22 cellular contexts compared by ENCODE assay signal in the genomic region with DNA sequence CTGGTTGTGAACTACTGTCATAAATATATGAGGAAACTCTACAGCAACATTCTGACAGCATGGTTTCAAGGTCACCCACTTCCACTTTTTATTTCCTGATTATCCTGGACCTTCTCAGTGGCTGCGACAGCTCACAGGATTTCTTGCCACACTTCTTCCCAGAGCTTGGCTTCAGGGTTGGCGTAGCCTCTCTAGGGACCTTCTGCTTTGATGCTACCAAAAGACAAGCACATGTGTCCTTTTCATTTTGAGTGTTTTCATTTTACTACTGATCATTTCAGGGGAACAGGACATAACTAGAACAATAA. TPM values are rescaled to one million over a fixed set of nuclear protein-coding genes. Genes with fewer than 3 reads are reported as not detected.
DNase-seq lines count a peak whose midpoint lies in the region; ATAC-seq and TF ChIP-seq lines count a peak whose summit lies in the region.
"Had no signal": no experiment of that assay in that cellular context is flagged by ENCODE, and none has a peak within 500 bp of the region (broad histone marks: within the 10 kb centered on the region; RNA-seq: fewer than 3 reads in every experiment).

No MANE protein-coding gene starts in this region.

- H3K4me3 ChIP-seq in BLaER1 (no peak overlapping the region), heart left ventricle (no peak overlapping the region), Peyer's patch (no peak overlapping the region)
- H3K4me3 ChIP-seq: adrenal gland, thoracic aorta had no signal

- H3K4me1 Mint-ChIP-seq in osteocyte (ENCODE audit: unreplicated experiment) = peaks cover 76% of the 10 kb centered on the region
- no peaks in the 10 kb centered on the region for H3K4me1 Mint-ChIP-seq in activated CD4-positive, alpha-beta T cell treated with anti-CD3 and anti-CD28 coated beads, Interleukin-2, amount 10 ng/mL, durations not matched to agents 7 days and 5 days
- H3K4me1 Mint-ChIP-seq: immature natural killer cell; naive thymus-derived CD8-positive, alpha-beta T cell; T-helper 17 cell had no signal

- intact Hi-C loops in heart left ventricle (cut with DNase I) = no loop called here

- ATAC-seq in heart left ventricle = no peak
- ATAC-seq: naive thymus-derived CD8-positive, alpha-beta T cell; T-helper 17 cell had no signal

- no peaks in the 10 kb centered on the region for H3K27me3 ChIP-seq in BLaER1
- H3K27me3 ChIP-seq in heart left ventricle = no peaks in the 10 kb centered on the region
- H3K27me3 ChIP-seq in Peyer's patch = no peaks in the 10 kb centered on the region
- H3K27me3 ChIP-seq: adrenal gland had no signal

- peaks cover 1% of the 10 kb centered on the region for H3K9me3 Mint-ChIP-seq in osteocyte (ENCODE audit: unreplicated experiment)
- H3K9me3 Mint-ChIP-seq in activated CD4-positive, alpha-beta T cell treated with anti-CD3 and anti-CD28 coated beads, Interleukin-2, amount 10 ng/mL, durations not matched to agents 7 days and 5 days = peaks cover 1% of the 10 kb centered on the region

- H3K9ac ChIP-seq in BLaER1 = no peak overlapping the region

- 60 to 74% (median 65%) methylated on average over 2 of the region's 2 CpGs for WGBS in heart left ventricle, 4 donors

- no peak overlapping the region for H3K4me3 Mint-ChIP-seq in osteocyte (ENCODE audit: unreplicated experiment)
- H3K4me3 Mint-ChIP-seq in activated CD4-positive, alpha-beta T cell treated with anti-CD3 and anti-CD28 coated beads, Interleukin-2, amount 10 ng/mL, durations not matched to agents 7 days and 5 days = no peak overlapping the region
- H3K4me3 Mint-ChIP-seq: immature natural killer cell; naive thymus-derived CD8-positive, alpha-beta T cell; T-helper 17 cell had no signal

- TF ChIP-seq POLR2A in heart left ventricle (IDR thresholded peaks at IDR 0.05) = no peak
- TF ChIP-seq POLR2A in Peyer's patch (IDR thresholded peaks at IDR 0.05) = no peak

- H3K4me1 ChIP-seq in BLaER1 (peaks cover 31% of the 10 kb centered on the region), heart left ventricle (peaks cover 0 to 26% (median 1%) of the 10 kb centered on the region in 12 donors), Peyer's patch (no peaks in the 10 kb centered on the region)
- H3K4me1 ChIP-seq: adrenal gland had no signal

- peaks cover 10% of the 10 kb centered on the region for H3K9me3 ChIP-seq in BLaER1
- H3K9me3 ChIP-seq in heart left ventricle = peaks cover 0 to 8% (median 5%) of the 10 kb centered on the region in 12 donors
- no peaks in the 10 kb centered on the region for H3K9me3 ChIP-seq in Peyer's patch
- H3K9me3 ChIP-seq: thoracic aorta had no signal

- peak overlapping the region; percentile 48 for H3K4me2 ChIP-seq in BLaER1

- H3K36me3 Mint-ChIP-seq in osteocyte (ENCODE audit: unreplicated experiment) = no peaks in the 10 kb centered on the region
- peaks cover under 1% of the 10 kb centered on the region for H3K36me3 Mint-ChIP-seq in activated CD4-positive, alpha-beta T cell treated with anti-CD3 and anti-CD28 coated beads, Interleukin-2, amount 10 ng/mL, durations not matched to agents 7 days and 5 days (ENCODE audit: low read depth)

- H3K36me3 ChIP-seq in BLaER1 (no peaks in the 10 kb centered on the region), heart left ventricle (no peaks in the 10 kb centered on the region), Peyer's patch (no peaks in the 10 kb centered on the region)
- H3K36me3 ChIP-seq: adrenal gland, thoracic aorta had no signal

- POLR2A ChIA-PET in activated CD4-positive, alpha-beta T cell treated with anti-CD3 and anti-CD28 coated beads, Interleukin-2, amount 10 ng/mL, durations not matched to agents 7 days and 5 days (lab: Charles Lee) = no interaction called here

- no peaks in the 10 kb centered on the region for H3K27me3 Mint-ChIP-seq in osteocyte (ENCODE audit: unreplicated experiment)
- peaks cover 7% of the 10 kb centered on the region for H3K27me3 Mint-ChIP-seq in activated CD4-positive, alpha-beta T cell treated with anti-CD3 and anti-CD28 coated beads, Interleukin-2, amount 10 ng/mL, durations not matched to agents 7 days and 5 days

- no peak overlapping the region for H3K27ac ChIP-seq in BLaER1
- H3K27ac ChIP-seq in heart left ventricle = peak overlapping the region in 8 of 12 donors; percentile 13 to 82 (median 30)
- H3K27ac ChIP-seq in Peyer's patch = no peak overlapping the region
- H3K27ac ChIP-seq: adrenal gland, thoracic aorta had no signal

- DNase-seq in NOMO-1 treated with DMSO at 0.1 percent for 48 hours (lab: John Stamatoyannopoulos, UW; ENCODE audit: unreplicated experiment) (peak; percentile 59), heart left ventricle (no peak), osteocyte (ENCODE audit: extremely low spot score, unreplicated experiment) (no peak), GDM1 (lab: John Stamatoyannopoulos, UW) (no peak), Peyer's patch (no peak), medulla oblongata (ENCODE audit: extremely low spot score) (no peak)
- no peak for DNase-seq in activated CD4-positive, alpha-beta T cell treated with anti-CD3 and anti-CD28 coated beads, Interleukin-2, amount 10 ng/mL, durations not matched to agents 7 days and 5 days
- DNase-seq: activated CD4-positive, CD25-positive, alpha-beta regulatory T cell; adrenal gland; dermis blood vessel endothelial cell; immature natural killer cell; naive thymus-derived CD8-positive, alpha-beta T cell; NCI-H1694 treated with DMSO at 0.1 percent for 48 hours; T-helper 17 cell had no signal

- TF ChIP-seq CTCF in heart left ventricle (IDR thresholded peaks at IDR 0.05) = no peak
- TF ChIP-seq CTCF in osteocyte (IDR thresholded peaks at IDR 0.05) = no peak
- TF ChIP-seq CTCF in Peyer's patch (IDR thresholded peaks at IDR 0.05) = no peak

- CTCF ChIA-PET in activated CD4-positive, alpha-beta T cell treated with anti-CD3 and anti-CD28 coated beads, Interleukin-2, amount 10 ng/mL, durations not matched to agents 7 days and 5 days (lab: Charles Lee) = no interaction called here

- H3K27ac Mint-ChIP-seq in osteocyte (ENCODE audit: unreplicated experiment) = peak overlapping the region; percentile 96
- H3K27ac Mint-ChIP-seq in activated CD4-positive, alpha-beta T cell treated with anti-CD3 and anti-CD28 coated beads, Interleukin-2, amount 10 ng/mL, durations not matched to agents 7 days and 5 days = no peak overlapping the region
- H3K27ac Mint-ChIP-seq: immature natural killer cell, progenitor cell of endocrine pancreas, T-helper 17 cell had no signal

- H4K20me1 ChIP-seq in BLaER1 = no peaks in the 10 kb centered on the region

RNA-seq across cellular contexts. Expression of a gene that starts 9.5 kb away (rescaled TPM):
- total RNA-seq in heart left ventricle (10 to 100 TPM in 2 of 9 donors, 1 to 10 TPM in 7; 1.1 to 34.9 (median 6.8) TPM), osteocyte (10.7 and 11.4 TPM in 2 replicates), Peyer's patch (1 to 10 TPM; 1.2 to 5.0 (median 3.8) TPM)
- 1 to 10 TPM; 1.0 to 3.2 TPM for polyA plus RNA-seq in heart left ventricle
- not detected for total RNA-seq in activated CD4-positive, alpha-beta T cell treated with anti-CD3 and anti-CD28 coated beads, Interleukin-2, amount 10 ng/mL, durations not matched to agents 7 days and 5 days
- total RNA-seq: activated CD8-positive, alpha-beta memory T cell treated with anti-CD3 and anti-CD28 coated beads for 36 hours; bronchial epithelial cell; dermis blood vessel endothelial cell; H1; HepG2; lung microvascular endothelial cell; naive thymus-derived CD8-positive, alpha-beta T cell; progenitor cell of endocrine pancreas; T-helper 17 cell had no signal
- polyA plus RNA-seq: HepG2 had no signal

Comparison
In these comparisons a context has a peak if more than half of its experiments do, and no peak if none do; other contexts are left out.
1. H3K27ac ChIP-seq: peak in heart left ventricle (8 of 12); none in BLaER1 (single experiment) and Peyer's patch (0 of 4).